9 cellular contexts compared by ENCODE assay signal in the genomic region with DNA sequence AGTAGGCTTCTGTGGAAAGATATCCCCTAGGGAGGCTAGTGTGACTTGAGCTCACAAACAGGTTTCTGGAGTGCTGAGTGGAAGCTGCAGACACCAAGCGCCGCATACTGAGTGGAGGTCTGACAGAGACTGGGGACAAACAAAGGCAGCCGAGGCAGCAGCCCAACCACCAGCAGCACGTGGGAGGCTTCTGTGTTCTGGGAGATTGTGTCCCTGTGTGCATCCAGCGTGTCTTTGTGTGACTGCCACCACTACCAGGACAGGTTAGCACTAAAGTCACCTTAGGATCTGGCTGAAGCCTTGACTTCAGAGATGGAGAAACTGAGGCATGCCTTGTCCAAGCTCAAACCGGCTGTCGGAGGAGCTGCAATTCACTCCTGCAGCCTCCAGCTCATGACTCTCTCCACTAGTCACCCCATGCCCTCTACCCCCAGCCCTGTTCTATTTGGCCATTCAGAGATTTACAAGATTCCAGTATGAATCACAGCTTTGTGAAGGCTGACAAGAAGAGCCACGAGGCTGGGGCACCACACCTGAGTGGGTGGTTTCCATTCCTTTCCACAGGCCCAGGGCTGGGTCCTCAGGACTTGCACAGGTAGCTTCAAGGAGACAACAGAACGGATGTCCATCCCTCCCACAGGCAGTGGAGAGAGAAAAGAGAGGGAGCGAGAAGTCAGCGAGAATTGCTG.
DNase-seq lines count a peak whose midpoint lies in the region; ATAC-seq and TF ChIP-seq lines count a peak whose summit lies in the region.
"Had no signal": no experiment of that assay in that cellular context is flagged by ENCODE, and none has a peak within 500 bp of the region (broad histone marks: within the 10 kb centered on the region; RNA-seq: fewer than 3 reads in every experiment).

No MANE protein-coding gene starts in this region.

- TF ChIP-seq CTCF in type B pancreatic cell (conservative IDR thresholded peaks at IDR 0.05) (no peak), right lobe of liver (IDR thresholded peaks at IDR 0.05) (no peak)

- peaks cover 0 to 3% (median 0%) of the 10 kb centered on the region in 4 donors for H3K4me1 ChIP-seq in right lobe of liver

- ATAC-seq in activated naive CD8-positive, alpha-beta T cell treated with anti-CD3 and anti-CD28 coated beads, Interleukin-2, amount 10 ng/mL, durations not matched to agents 7 days and 5 days (ENCODE audit: low read depth), result no peak
- no peak for ATAC-seq in activated naive CD8-positive, alpha-beta T cell treated with anti-CD3 and anti-CD28 coated beads, Interleukin-2, amount 50 U/mL, for 24 hours
- ATAC-seq in right lobe of liver (no peak), GM19452 (IDR thresholded peaks at IDR 0.05; ENCODE audit: unreplicated experiment) (no peak), GM21529 (IDR thresholded peaks at IDR 0.05; ENCODE audit: unreplicated experiment) (no peak)

- WGBS in right lobe of liver (ENCODE audit: insufficient coverage, low coverage, low lambda C conversion rate, missing lambda C conversion rate), result 90% methylated on average over 3 of the region's 11 CpGs

- no peak for DNase-seq in activated naive CD8-positive, alpha-beta T cell treated with anti-CD3 and anti-CD28 coated beads, Interleukin-2, amount 10 ng/mL, durations not matched to agents 7 days and 5 days
- no peak for DNase-seq in activated naive CD8-positive, alpha-beta T cell treated with anti-CD3 and anti-CD28 coated beads, Interleukin-2, amount 50 U/mL, for 24 hours
- peak; percentile 64 for DNase-seq in amniotic epithelial cell (ENCODE audit: low read depth)
- DNase-seq in kidney tubule cell (ENCODE audit: low spot score), result peak; percentile 75
- DNase-seq in type B pancreatic cell (ENCODE audit: extremely low spot score, unreplicated experiment), result no peak
- no peak for DNase-seq in right lobe of liver

- no peak overlapping the region for H3K27ac ChIP-seq in right lobe of liver

- H3K4me1 Mint-ChIP-seq in activated naive CD8-positive, alpha-beta T cell treated with anti-CD3 and anti-CD28 coated beads, Interleukin-2, amount 10 ng/mL, durations not matched to agents 7 days and 5 days, result peaks cover 30% of the 10 kb centered on the region
- H3K4me1 Mint-ChIP-seq in activated naive CD8-positive, alpha-beta T cell treated with anti-CD3 and anti-CD28 coated beads, Interleukin-2, amount 50 U/mL, for 24 hours, result peaks cover 22% of the 10 kb centered on the region
- H3K4me1 Mint-ChIP-seq in type B pancreatic cell (ENCODE audit: unreplicated experiment), result peaks cover 38% of the 10 kb centered on the region

- peak overlapping the region; percentile 44 for H3K27ac Mint-ChIP-seq in activated naive CD8-positive, alpha-beta T cell treated with anti-CD3 and anti-CD28 coated beads, Interleukin-2, amount 10 ng/mL, durations not matched to agents 7 days and 5 days
- H3K27ac Mint-ChIP-seq in activated naive CD8-positive, alpha-beta T cell treated with anti-CD3 and anti-CD28 coated beads, Interleukin-2, amount 50 U/mL, for 24 hours, result no peak overlapping the region
- H3K27ac Mint-ChIP-seq in type B pancreatic cell, result peak overlapping the region; percentile 26

- TF ChIP-seq POLR2A in right lobe of liver (IDR thresholded peaks at IDR 0.05), result no peak

- no peak overlapping the region for H3K4me3 Mint-ChIP-seq in activated naive CD8-positive, alpha-beta T cell treated with anti-CD3 and anti-CD28 coated beads, Interleukin-2, amount 10 ng/mL, durations not matched to agents 7 days and 5 days
- H3K4me3 Mint-ChIP-seq in activated naive CD8-positive, alpha-beta T cell treated with anti-CD3 and anti-CD28 coated beads, Interleukin-2, amount 50 U/mL, for 24 hours, result no peak overlapping the region
- no peak overlapping the region for H3K4me3 Mint-ChIP-seq in type B pancreatic cell

- H3K36me3 Mint-ChIP-seq in activated naive CD8-positive, alpha-beta T cell treated with anti-CD3 and anti-CD28 coated beads, Interleukin-2, amount 10 ng/mL, durations not matched to agents 7 days and 5 days, result no peaks in the 10 kb centered on the region
- no peaks in the 10 kb centered on the region for H3K36me3 Mint-ChIP-seq in activated naive CD8-positive, alpha-beta T cell treated with anti-CD3 and anti-CD28 coated beads, Interleukin-2, amount 50 U/mL, for 24 hours (ENCODE audit: low read depth)
- H3K36me3 Mint-ChIP-seq in type B pancreatic cell, result no peaks in the 10 kb centered on the region

- no peaks in the 10 kb centered on the region for H3K27me3 ChIP-seq in right lobe of liver

- POLR2A ChIA-PET in activated naive CD8-positive, alpha-beta T cell treated with anti-CD3 and anti-CD28 coated beads, Interleukin-2, amount 10 ng/mL, durations not matched to agents 7 days and 5 days (lab: Charles Lee), result no interaction called here

- H3K9me3 Mint-ChIP-seq in activated naive CD8-positive, alpha-beta T cell treated with anti-CD3 and anti-CD28 coated beads, Interleukin-2, amount 10 ng/mL, durations not matched to agents 7 days and 5 days, result no peaks in the 10 kb centered on the region
- no peaks in the 10 kb centered on the region for H3K9me3 Mint-ChIP-seq in activated naive CD8-positive, alpha-beta T cell treated with anti-CD3 and anti-CD28 coated beads, Interleukin-2, amount 50 U/mL, for 24 hours
- H3K9me3 Mint-ChIP-seq in type B pancreatic cell, result no peaks in the 10 kb centered on the region

- no peaks in the 10 kb centered on the region for H3K36me3 ChIP-seq in right lobe of liver

- H3K4me3 ChIP-seq in right lobe of liver, result no peak overlapping the region
- H3K4me3 ChIP-seq: K562 had no signal

- intact Hi-C loops in right lobe of liver (cut with DNase I), result no loop called here

- peaks cover 3% of the 10 kb centered on the region for H3K27me3 Mint-ChIP-seq in activated naive CD8-positive, alpha-beta T cell treated with anti-CD3 and anti-CD28 coated beads, Interleukin-2, amount 10 ng/mL, durations not matched to agents 7 days and 5 days
- H3K27me3 Mint-ChIP-seq in activated naive CD8-positive, alpha-beta T cell treated with anti-CD3 and anti-CD28 coated beads, Interleukin-2, amount 50 U/mL, for 24 hours, result no peaks in the 10 kb centered on the region
- H3K27me3 Mint-ChIP-seq in type B pancreatic cell, result no peaks in the 10 kb centered on the region

- no peaks in the 10 kb centered on the region for H3K9me3 ChIP-seq in right lobe of liver

Comparison
In these comparisons a context has a peak if more than half of its experiments do, and no peak if none do; other contexts are left out.
1. DNase-seq: peak in amniotic epithelial cell (single experiment) and kidney tubule cell (single experiment); none in activated naive CD8-positive, alpha-beta T cell treated with anti-CD3 and anti-CD28 coated beads, Interleukin-2, amount 10 ng/mL, durations not matched to agents 7 days and 5 days (single experiment), activated naive CD8-positive, alpha-beta T cell treated with anti-CD3 and anti-CD28 coated beads, Interleukin-2, amount 50 U/mL, for 24 hours (single experiment), type B pancreatic cell (single experiment) and right lobe of liver (0 of 3).